In genomic region chr17:49039518-49039917, GRCh38 we compare ENCODE assay signal across 8 cellular contexts. TPM values are rescaled to one million over a fixed set of nuclear protein-coding genes. Genes with fewer than 3 reads are reported as not detected.
"Had no signal": no experiment of that assay in that cellular context is flagged by ENCODE, and none has a peak within 500 bp of the region (broad histone marks: within the 10 kb centered on the region; RNA-seq: fewer than 3 reads in every experiment).

No MANE protein-coding gene starts in this region.

RNA-seq across cellular contexts. Expression of gene IGF2BP1, which starts 42.3 kb away (rescaled TPM):
- total RNA-seq: naive thymus-derived CD4-positive, alpha-beta T cell; naive thymus-derived CD8-positive, alpha-beta T cell; natural killer cell; psoas muscle; right atrium auricular region; right cardiac atrium; sciatic nerve; spleen had no signal
- polyA plus RNA-seq: naive thymus-derived CD4-positive, alpha-beta T cell; naive thymus-derived CD8-positive, alpha-beta T cell; psoas muscle; right cardiac atrium had no signal
